In genomic region chr19:39795001-39795400, GRCh38 we compare ENCODE assay signal across 25 cellular contexts. TPM values are rescaled to one million over a fixed set of nuclear protein-coding genes. Genes with fewer than 3 reads are reported as not detected.
DNase-seq lines count a peak whose midpoint lies in the region; ATAC-seq lines count a peak whose summit lies in the region.
"Had no signal": no experiment of that assay in that cellular context is flagged by ENCODE, and none has a peak within 500 bp of the region (broad histone marks: within the 10 kb centered on the region; RNA-seq: fewer than 3 reads in every experiment).

No MANE protein-coding gene starts in this region.

- H3K36me3 ChIP-seq in BLaER1 (no peaks in the 10 kb centered on the region), SJCRH30 (no peaks in the 10 kb centered on the region)
- H3K36me3 ChIP-seq: BE2C, heart left ventricle, left ventricle myocardium inferior, neural progenitor cell, prostate gland, upper lobe of right lung had no signal

- no peak overlapping the region for H3K27ac ChIP-seq in BLaER1
- no peak overlapping the region for H3K27ac ChIP-seq in SJCRH30
- H3K27ac ChIP-seq: heart left ventricle, left ventricle myocardium inferior, neural progenitor cell, prostate gland, upper lobe of right lung had no signal

- H3K9ac ChIP-seq in BLaER1, result 0 out of 2 replicates have a peak overlapping the region, but pooled peaks have one; percentile 19
- H3K9ac ChIP-seq: neural progenitor cell had no signal

- ATAC-seq in GM21515 (IDR thresholded peaks at IDR 0.05; ENCODE audit: unreplicated experiment) (peak; percentile 55), HG03097 (IDR thresholded peaks at IDR 0.05; ENCODE audit: low FRiP score, unreplicated experiment) (no peak)
- ATAC-seq: heart left ventricle, mucosa of descending colon, T-helper 17 cell, upper lobe of right lung had no signal

- H3K27me3 ChIP-seq in BLaER1 (no peaks in the 10 kb centered on the region), SJCRH30 (no peaks in the 10 kb centered on the region)
- H3K27me3 ChIP-seq: neural progenitor cell had no signal

- no peaks in the 10 kb centered on the region for H4K20me1 ChIP-seq in BLaER1

- H3K4me1 ChIP-seq in BLaER1, result peaks cover 8% of the 10 kb centered on the region
- H3K4me1 ChIP-seq in SJCRH30, result peaks cover 8% of the 10 kb centered on the region
- H3K4me1 ChIP-seq: BE2C, heart left ventricle, left ventricle myocardium inferior, neural progenitor cell, prostate gland, upper lobe of right lung had no signal

- no peak overlapping the region for H3K4me3 ChIP-seq in BLaER1
- H3K4me3 ChIP-seq in SJCRH30, result no peak overlapping the region
- H3K4me3 ChIP-seq: heart left ventricle, left ventricle myocardium inferior, mucosa of descending colon, neural progenitor cell, prostate gland, upper lobe of right lung had no signal

- H3K4me2 ChIP-seq in BLaER1, result peak overlapping the region; percentile 28
- H3K4me2 ChIP-seq: neural progenitor cell had no signal

- no peaks in the 10 kb centered on the region for H3K9me3 ChIP-seq in BLaER1
- H3K9me3 ChIP-seq in SJCRH30 (replicated peaks), result no peaks in the 10 kb centered on the region
- H3K9me3 ChIP-seq: BE2C, heart left ventricle, left ventricle myocardium inferior, mucosa of descending colon, prostate gland, upper lobe of right lung had no signal

- DNase-seq in AML-193 (lab: John Stamatoyannopoulos, UW) (peak; percentile 4 to 7), RPMI8226 (peak; percentile 61), SJCRH30 (no peak), NCI-H1092 (lab: John Stamatoyannopoulos, UW) (no peak)
- DNase-seq: activated B cell treated with CpG ODN at 0.5 μM for 24 hours; amniotic stem cell; BE2C; Calu3; heart left ventricle; left ventricle myocardium inferior; mucosa of descending colon; NCI-H187 treated with DMSO at 0.1 percent for 48 hours; NCI-H345; SHP77; stimulated activated CD4-positive, alpha-beta T cell treated with anti-CD3 and anti-CD28 coated beads, Interleukin-1b, Interleukin-23, amount 100 ng/mL, for 48 hours; T-helper 17 cell; upper lobe of right lung had no signal

RNA-seq across cellular contexts. Expression of gene LEUTX, which starts 16.3 kb away (rescaled TPM):
- total RNA-seq in SJCRH30 (2014; rRNA removed; shearing (Covaris generic)), result not detected in 2 replicates
- total RNA-seq: activated B cell treated with CpG ODN at 0.5 μM for 24 hours; activated CD8-positive, alpha-beta memory T cell treated with anti-CD3 and anti-CD28 coated beads for 36 hours; Calu3; heart left ventricle; HT-29; left ventricle myocardium inferior; LHCN-M2; mucosa of descending colon; prostate gland; T-helper 17 cell; upper lobe of right lung had no signal

RNA-seq across cellular contexts. Expression of gene DYRK1B, which starts 39.0 kb away (rescaled TPM):
- total RNA-seq in SJCRH30 (2014; rRNA removed; shearing (Covaris generic)), result 14.4 and 15.2 TPM in 2 replicates

RNA-seq across cellular contexts. Expression of gene FBL, which starts 51.2 kb away (rescaled TPM):
- 569 and 597 TPM in 2 replicates for total RNA-seq in SJCRH30 (2014; rRNA removed; shearing (Covaris generic))

RNA-seq across cellular contexts. Expression of gene CLC, which starts 57.2 kb away (rescaled TPM):
- total RNA-seq in SJCRH30 (2014; rRNA removed; shearing (Covaris generic)), result 0.23 TPM in 1 of 2 replicates, not detected in the other
- total RNA-seq: activated B cell treated with CpG ODN at 0.5 μM for 24 hours; activated CD8-positive, alpha-beta memory T cell treated with anti-CD3 and anti-CD28 coated beads for 36 hours; Calu3; HT-29; left ventricle myocardium inferior; LHCN-M2; prostate gland; upper lobe of right lung had no signal

Comparison
In these comparisons a context has a peak if more than half of its experiments do, and no peak if none do; other contexts are left out.
1. DNase-seq: peak in AML-193 (2 of 2) and RPMI8226 (single experiment); none in SJCRH30 (0 of 2) and NCI-H1092 (single experiment).